In the genomic region with DNA sequence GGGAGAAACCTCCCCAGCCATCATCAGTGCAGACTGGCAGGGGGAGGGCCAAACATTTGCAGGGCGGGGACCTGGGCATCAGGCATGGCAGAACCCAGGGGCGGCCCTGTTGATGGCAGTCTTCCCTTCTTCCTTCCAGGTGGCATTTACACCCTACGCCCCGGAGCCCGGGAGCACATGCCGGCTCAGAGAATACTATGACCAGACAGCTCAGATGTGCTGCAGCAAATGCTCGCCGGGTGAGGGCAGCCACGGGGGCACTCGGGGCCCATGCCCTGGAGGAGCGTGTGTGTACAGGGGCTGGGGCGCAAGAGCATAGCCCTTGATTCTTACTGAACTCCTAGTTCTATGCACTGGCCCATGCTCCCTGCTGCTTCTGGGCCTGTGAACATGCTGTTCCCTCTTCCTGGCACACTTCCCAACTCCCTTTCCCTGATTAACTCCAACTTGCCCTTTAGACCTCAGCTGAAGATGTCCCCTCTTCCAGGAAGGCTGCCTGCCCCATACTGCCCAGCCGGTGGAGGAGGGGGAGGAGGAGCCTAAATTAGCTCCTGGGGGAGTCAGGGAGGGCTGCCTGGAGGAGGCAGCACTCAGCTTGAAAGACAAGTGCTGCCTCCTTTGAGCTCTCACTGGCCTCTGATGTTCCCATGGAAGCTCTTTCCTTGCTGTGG, we compare ENCODE assay signal across 1 cellular context.
TF ChIP-seq lines count a peak whose summit lies in the region.

No MANE protein-coding gene starts in this region.

TF ChIP-seq in HEK293T, 16 proteins besides CTCF, POLR2A, EP300 and RAD21 (continued from another document):
- no peak for TF ChIP-seq NFRKB (IDR thresholded peaks at IDR 0.05)
- TF ChIP-seq SUZ12 (IDR thresholded peaks at IDR 0.05), result no peak
- TF ChIP-seq, protein P1, sequence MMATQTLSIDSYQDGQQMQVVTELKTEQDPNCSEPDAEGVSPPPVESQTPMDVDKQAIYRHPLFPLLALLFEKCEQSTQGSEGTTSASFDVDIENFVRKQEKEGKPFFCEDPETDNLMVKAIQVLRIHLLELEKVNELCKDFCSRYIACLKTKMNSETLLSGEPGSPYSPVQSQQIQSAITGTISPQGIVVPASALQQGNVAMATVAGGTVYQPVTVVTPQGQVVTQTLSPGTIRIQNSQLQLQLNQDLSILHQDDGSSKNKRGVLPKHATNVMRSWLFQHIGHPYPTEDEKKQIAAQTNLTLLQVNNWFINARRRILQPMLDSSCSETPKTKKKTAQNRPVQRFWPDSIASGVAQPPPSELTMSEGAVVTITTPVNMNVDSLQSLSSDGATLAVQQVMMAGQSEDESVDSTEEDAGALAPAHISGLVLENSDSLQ (IDR thresholded peaks at IDR 0.05), result no peak
- no peak for TF ChIP-seq L3MBTL2 (conservative IDR thresholded peaks at IDR 0.05)
- TF ChIP-seq BHLHE40 (IDR thresholded peaks at IDR 0.05; ENCODE audit: borderline replicate concordance), result no peak
- TF ChIP-seq TARDBP (IDR thresholded peaks at IDR 0.05), result no peak
- no peak for TF ChIP-seq CTBP1 (IDR thresholded peaks at IDR 0.05; ENCODE audit: borderline replicate concordance)
- TF ChIP-seq FOXA1 (IDR thresholded peaks at IDR 0.05), result no peak
